Comparison of ENCODE assay signal across 8 cellular contexts in the genomic region with DNA sequence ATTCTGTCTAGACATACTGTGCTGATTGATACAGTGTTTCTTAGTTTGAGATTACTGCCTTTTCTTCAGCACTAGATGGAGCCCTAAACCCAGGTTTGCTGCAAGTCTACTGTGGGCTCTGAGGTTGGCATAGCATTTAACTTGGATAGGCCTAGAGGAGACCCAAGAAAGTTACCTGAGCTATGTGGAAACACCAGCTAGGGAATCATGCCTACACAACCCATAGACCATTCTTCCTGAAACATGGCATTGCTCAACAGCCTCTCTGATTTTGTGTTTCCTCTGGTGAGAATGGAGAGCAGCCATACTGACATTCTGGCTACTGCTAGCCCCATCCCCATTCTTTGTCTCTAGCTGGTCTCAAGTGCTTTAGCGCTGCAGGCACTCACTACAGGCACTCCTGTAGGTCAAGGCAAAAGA.
DNase-seq lines count a peak whose midpoint lies in the region; ATAC-seq and TF ChIP-seq lines count a peak whose summit lies in the region.

No MANE protein-coding gene starts in this region.

- DNase-seq in heart left ventricle: no peak
- DNase-seq in right atrium auricular region (ENCODE audit: low spot score): no peak
- DNase-seq in LoVo (ENCODE audit: low spot score): peak; percentile 46
- DNase-seq in WERI-Rb-1: peak; percentile 50
- DNase-seq in kidney glomerular epithelial cell (lab: John Stamatoyannopoulos, UW): peak; percentile 70
- no peak for DNase-seq in activated CD4-positive, alpha-beta T cell treated with anti-CD3 and anti-CD28 coated beads for 1 hour
- DNase-seq in mesenteric fat pad (ENCODE audit: low spot score): no peak

- H3K4me3 ChIP-seq in heart left ventricle: no peak overlapping the region
- H3K4me3 ChIP-seq in right atrium auricular region: no peak overlapping the region
- no peak overlapping the region for H3K4me3 ChIP-seq in HEK293 (ENCODE audit: low read depth, low read length)
- H3K4me3 ChIP-seq in WERI-Rb-1 (ENCODE audit: low read depth, low read length): no peak overlapping the region

- intact Hi-C loops in heart left ventricle (cut with DNase I): loop anchor here in 5 of 10 donors (2.0 to 10.0 kb wide), 5 partner anchors 362 to 1052 kb away; no protein-coding TSS in a partner anchor

- peak in 3 of 4 donors; percentile 45 to 69 (median 49) for ATAC-seq in heart left ventricle

- 88 to 100% (median 91%) methylated on average over 1 of the region's 1 CpG for WGBS in heart left ventricle, 4 donors

- POLR2A ChIA-PET in HEK293 (lab: Yijun Ruan, JAX): no interaction called here

- no peaks in the 10 kb centered on the region for H3K36me3 ChIP-seq in heart left ventricle
- no peaks in the 10 kb centered on the region for H3K36me3 ChIP-seq in right atrium auricular region
- no peaks in the 10 kb centered on the region for H3K36me3 ChIP-seq in HEK293 (ENCODE audit: control insufficient read depth in 2 of 2, insufficient read depth in 1 of 2, low read length in 2 of 2)
- no peaks in the 10 kb centered on the region for H3K36me3 ChIP-seq in WERI-Rb-1

- TF ChIP-seq POLR2A in heart left ventricle (IDR thresholded peaks at IDR 0.05): no peak

- H3K27me3 ChIP-seq in heart left ventricle: no peaks in the 10 kb centered on the region
- no peaks in the 10 kb centered on the region for H3K27me3 ChIP-seq in right atrium auricular region
- H3K27me3 ChIP-seq in WERI-Rb-1 (ENCODE audit: insufficient read depth, low read depth, severe bottlenecking): no peaks in the 10 kb centered on the region

- TF ChIP-seq CTCF in heart left ventricle (IDR thresholded peaks at IDR 0.05) (peak in 9 of 12 donors; percentile 14 to 42 (median 23)), right atrium auricular region (IDR thresholded peaks at IDR 0.05) (peak in 1 of 2 donors; percentile 28), HEK293 (tag by site-specific recombination; IDR thresholded peaks at IDR 0.05) (0 out of 2 replicates have a peak, but pooled peaks have one; percentile 21), WERI-Rb-1 (IDR thresholded peaks at IDR 0.05; ENCODE audit: low read depth, low read length) (peak; percentile 63)

- H3K4me1 ChIP-seq in heart left ventricle (no peaks in the 10 kb centered on the region), right atrium auricular region (no peaks in the 10 kb centered on the region), HEK293 (ENCODE audit: control insufficient read depth, insufficient read depth, low read length) (no peaks in the 10 kb centered on the region)

- CTCF ChIA-PET in HEK293 (lab: Yijun Ruan, JAX): interaction anchor here (0.5 to 3.5 kb wide), 25 partner anchors 8 to 1795 kb away, joined by 3 to 12 read pairs (median 3); no protein-coding TSS in a partner anchor

- H3K27ac ChIP-seq in heart left ventricle (no peak overlapping the region), right atrium auricular region (no peak overlapping the region), HEK293 (ENCODE audit: extremely low read depth, low read depth, low read length) (no peak overlapping the region), WERI-Rb-1 (no peak overlapping the region)

- peaks cover 0 to 12% (median 0%) of the 10 kb centered on the region in 12 donors for H3K9me3 ChIP-seq in heart left ventricle
- H3K9me3 ChIP-seq in right atrium auricular region: no peaks in the 10 kb centered on the region
- H3K9me3 ChIP-seq in HEK293 (ENCODE audit: control insufficient read depth, insufficient read depth, low read depth, low read length): no peaks in the 10 kb centered on the region
- no peaks in the 10 kb centered on the region for H3K9me3 ChIP-seq in WERI-Rb-1 (ENCODE audit: severe bottlenecking)

TF ChIP-seq in HEK293, 187 proteins besides CTCF, POLR2A, EP300 and RAD21:
- TF ChIP-seq ZNF626 (tag by site-specific recombination; IDR thresholded peaks at IDR 0.05) (no peak), ZNF654 (tag by site-specific recombination; IDR thresholded peaks at IDR 0.05; ENCODE audit: low read depth) (peak; percentile 71)

Comparison
In these comparisons a context has a peak if more than half of its experiments do, and no peak if none do; other contexts are left out.
1. DNase-seq: peak in LoVo (single experiment), WERI-Rb-1 (single experiment) and kidney glomerular epithelial cell (single experiment); none in heart left ventricle (0 of 5), right atrium auricular region (single experiment), activated CD4-positive, alpha-beta T cell treated with anti-CD3 and anti-CD28 coated beads for 1 hour (single experiment) and mesenteric fat pad (single experiment).